Comparison of ENCODE assay signal across 17 cellular contexts in genomic region chr12:121245951-121246350, GRCh38. TPM values are rescaled to one million over a fixed set of nuclear protein-coding genes. Genes with fewer than 3 reads are reported as not detected.
DNase-seq lines count a peak whose midpoint lies in the region; ATAC-seq and TF ChIP-seq lines count a peak whose summit lies in the region.
"Had no signal": no experiment of that assay in that cellular context is flagged by ENCODE, and none has a peak within 500 bp of the region (broad histone marks: within the 10 kb centered on the region; RNA-seq: fewer than 3 reads in every experiment).

No MANE protein-coding gene starts in this region.

- H3K4me3 ChIP-seq in neural progenitor cell = no peak overlapping the region
- no peak overlapping the region for H3K4me3 ChIP-seq in naive thymus-derived CD4-positive, alpha-beta T cell (ENCODE audit: low read length)
- H3K4me3 ChIP-seq: BLaER1 had no signal

- POLR2A ChIA-PET in naive thymus-derived CD4-positive, alpha-beta T cell (lab: Charles Lee) = no interaction called here

- no peaks in the 10 kb centered on the region for H4K20me1 ChIP-seq in neural progenitor cell (ENCODE audit: low read depth)
- H4K20me1 ChIP-seq: BLaER1 had no signal

- H3K4me1 ChIP-seq in neural progenitor cell = peaks cover 8% of the 10 kb centered on the region
- H3K4me1 ChIP-seq in naive thymus-derived CD4-positive, alpha-beta T cell (ENCODE audit: control insufficient read depth in 2 of 2, insufficient read depth in 2 of 2, low read length in 2 of 2) = peaks cover 8 to 16% of the 10 kb centered on the region in 2 donors
- H3K4me1 ChIP-seq: BE2C, Caco-2 had no signal

- no peaks in the 10 kb centered on the region for H3K9me3 ChIP-seq in neural progenitor cell (ENCODE audit: low read depth)
- no peaks in the 10 kb centered on the region for H3K9me3 ChIP-seq in naive thymus-derived CD4-positive, alpha-beta T cell (ENCODE audit: control insufficient read depth in 2 of 3, low read length in 3 of 3)
- H3K9me3 ChIP-seq: BE2C, BLaER1, Caco-2 had no signal

- no peaks in the 10 kb centered on the region for H3K9me3 Mint-ChIP-seq in neural progenitor cell
- no peaks in the 10 kb centered on the region for H3K9me3 Mint-ChIP-seq in naive thymus-derived CD4-positive, alpha-beta T cell
- H3K9me3 Mint-ChIP-seq: CD4-positive, CD25-positive, alpha-beta regulatory T cell; CD8-positive, alpha-beta T cell had no signal

- CTCF ChIA-PET in naive thymus-derived CD4-positive, alpha-beta T cell (lab: Charles Lee) = no interaction called here

- DNase-seq in caudate nucleus (lab: John Stamatoyannopoulos, UW) (peak in 39 of 61 donors; percentile 5 to 82 (median 37)), head of caudate nucleus (peak in 39 of 42 donors; percentile 29 to 85 (median 60)), neural progenitor cell (ENCODE audit: low spot score) (no peak), NCI-H446 treated with DMSO at 0.1 percent for 48 hours (lab: John Stamatoyannopoulos, UW) (no peak)
- no peak for DNase-seq in naive thymus-derived CD4-positive, alpha-beta T cell
- DNase-seq: 8988T; ACHN; BE2C; C1 segment of cervical spinal cord; Caco-2; Calu3; CD4-positive, CD25-positive, alpha-beta regulatory T cell; CD8-positive, alpha-beta T cell; DMS79 treated with DMSO at 0.1 percent for 48 hours; GF-D8 had no signal

- no peak overlapping the region for H2AFZ ChIP-seq in neural progenitor cell (replicated peaks)

- no peaks in the 10 kb centered on the region for H3K36me3 ChIP-seq in neural progenitor cell
- H3K36me3 ChIP-seq in naive thymus-derived CD4-positive, alpha-beta T cell (ENCODE audit: control insufficient read depth in 2 of 3, insufficient read depth in 3 of 3, low read length in 3 of 3) = peaks cover 0 to 44% (median 4%) of the 10 kb centered on the region in 3 experiments

- no peak overlapping the region for H3K27ac Mint-ChIP-seq in neural progenitor cell
- peak overlapping the region in 2 of 9 donors; percentile 43 to 65 for H3K27ac Mint-ChIP-seq in naive thymus-derived CD4-positive, alpha-beta T cell
- H3K27ac Mint-ChIP-seq: CD8-positive, alpha-beta T cell had no signal

- intact Hi-C loops in head of caudate nucleus (cut with DNase I) = no loop called here
- intact Hi-C loops in naive thymus-derived CD4-positive, alpha-beta T cell (cut with micrococcal nuclease) = no loop called here

- peaks cover 22% of the 10 kb centered on the region for H3K36me3 Mint-ChIP-seq in neural progenitor cell
- peaks cover 9 to 21% (median 11%) of the 10 kb centered on the region in 5 donors for H3K36me3 Mint-ChIP-seq in naive thymus-derived CD4-positive, alpha-beta T cell

- no peaks in the 10 kb centered on the region for H3F3A ChIP-seq in neural progenitor cell (ENCODE audit: low read depth)

- ATAC-seq in naive thymus-derived CD4-positive, alpha-beta T cell = no peak
- ATAC-seq: CD8-positive, alpha-beta T cell had no signal

- H3K27me3 ChIP-seq in neural progenitor cell = no peaks in the 10 kb centered on the region
- no peaks in the 10 kb centered on the region for H3K27me3 ChIP-seq in naive thymus-derived CD4-positive, alpha-beta T cell (ENCODE audit: control insufficient read depth in 2 of 2, insufficient read depth in 2 of 2, low read length in 2 of 2)
- H3K27me3 ChIP-seq: BE2C, BLaER1 had no signal

- H3K4me3 Mint-ChIP-seq in neural progenitor cell = no peak overlapping the region
- no peak overlapping the region for H3K4me3 Mint-ChIP-seq in naive thymus-derived CD4-positive, alpha-beta T cell
- H3K4me3 Mint-ChIP-seq: CD14-positive monocyte; CD4-positive, CD25-positive, alpha-beta regulatory T cell; CD8-positive, alpha-beta T cell had no signal

- peaks cover 7% of the 10 kb centered on the region for H3K27me3 Mint-ChIP-seq in neural progenitor cell (ENCODE audit: insufficient read depth, low read depth)
- H3K27me3 Mint-ChIP-seq in naive thymus-derived CD4-positive, alpha-beta T cell = no peaks in the 10 kb centered on the region
- H3K27me3 Mint-ChIP-seq: CD4-positive, CD25-positive, alpha-beta regulatory T cell had no signal

- H3K79me2 ChIP-seq in neural progenitor cell (ENCODE audit: low read depth) = no peaks in the 10 kb centered on the region

- H3K4me1 Mint-ChIP-seq in neural progenitor cell = peaks cover 3% of the 10 kb centered on the region
- H3K4me1 Mint-ChIP-seq in naive thymus-derived CD4-positive, alpha-beta T cell = peaks cover 6 to 23% (median 16%) of the 10 kb centered on the region in 7 donors

- H3K4me2 ChIP-seq in neural progenitor cell = no peak overlapping the region
- H3K4me2 ChIP-seq: BLaER1 had no signal

- H3K9ac ChIP-seq in neural progenitor cell = no peak overlapping the region
- H3K9ac ChIP-seq: BLaER1 had no signal

- no peak overlapping the region for H3K27ac ChIP-seq in caudate nucleus (ENCODE audit: low read depth, low read length)
- H3K27ac ChIP-seq in neural progenitor cell = no peak overlapping the region
- H3K27ac ChIP-seq in naive thymus-derived CD4-positive, alpha-beta T cell (ENCODE audit: low read depth, low read length) = no peak overlapping the region
- H3K27ac ChIP-seq: BLaER1 had no signal

- TF ChIP-seq CTCF in neural progenitor cell (IDR thresholded peaks at IDR 0.05) = no peak

RNA-seq across cellular contexts. Expression of gene P2RX4, which starts 36.0 kb away (rescaled TPM):
- 10.3 and 30.7 TPM in 2 replicates for total RNA-seq in neural progenitor cell (ENCODE audit: low replicate concordance)
- 10 to 100 TPM; 34.1 to 56.9 (median 40.5) TPM for total RNA-seq in naive thymus-derived CD4-positive, alpha-beta T cell
- 10 to 100 TPM; 42.0 to 42.9 TPM for polyA plus RNA-seq in naive thymus-derived CD4-positive, alpha-beta T cell

RNA-seq across cellular contexts. Expression of gene CAMKK2, which starts 50.6 kb away (rescaled TPM):
- total RNA-seq in neural progenitor cell (ENCODE audit: low replicate concordance) = 21.0 and 31.1 TPM in 2 replicates
- 10 to 100 TPM; 15.5 to 38.7 (median 18.1) TPM for total RNA-seq in naive thymus-derived CD4-positive, alpha-beta T cell
- 10 to 100 TPM; 13.9 to 14.6 TPM for polyA plus RNA-seq in naive thymus-derived CD4-positive, alpha-beta T cell

Comparison
In these comparisons a context has a peak if more than half of its experiments do, and no peak if none do; other contexts are left out.
1. DNase-seq: peak in caudate nucleus (39 of 61) and head of caudate nucleus (39 of 42); none in neural progenitor cell (single experiment), naive thymus-derived CD4-positive, alpha-beta T cell (0 of 9) and NCI-H446 treated with DMSO at 0.1 percent for 48 hours (single experiment).